23 cellular contexts compared by ENCODE assay signal in the genomic region with DNA sequence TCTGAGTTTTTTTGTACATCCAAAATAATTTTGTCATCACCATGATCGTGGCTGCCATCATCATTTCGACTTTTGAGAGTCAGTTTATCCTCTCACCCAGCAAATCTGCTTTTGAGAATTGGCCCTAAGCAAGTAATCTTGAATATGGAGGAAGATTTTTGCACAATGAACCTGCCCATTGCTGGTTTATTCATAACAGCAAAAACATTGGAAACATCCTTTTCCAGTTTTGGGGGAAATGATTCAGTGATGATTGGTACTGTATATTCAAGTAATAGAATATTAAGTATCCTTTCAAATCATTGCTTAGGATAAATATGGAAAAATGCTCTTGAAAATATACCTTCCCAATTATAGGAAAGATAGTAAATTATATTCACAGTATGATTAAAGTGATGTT.
"Had no signal": no experiment of that assay in that cellular context is flagged by ENCODE, and none has a peak within 500 bp of the region (broad histone marks: within the 10 kb centered on the region; RNA-seq: fewer than 3 reads in every experiment).

No MANE protein-coding gene starts in this region.

- H3K9me3 Mint-ChIP-seq: activated T-cell treated with anti-CD3 and anti-CD28 coated beads, Interleukin-2, amount 50 U/mL, for 4 hours; dendritic cell treated with granulocyte-macrophage colony-stimulating factor and Interleukin-4, amounts not matched to agents 40 ng/mL and 50 ng/mL, for 4 days; naive thymus-derived CD8-positive, alpha-beta T cell; T-helper 2 cell treated with Interferon-gamma antibody and Interleukin-4, amounts not matched to agents 5 μg/mL and 100 μg/mL, for 36 hours had no signal

- H3K4me1 ChIP-seq: left ventricle myocardium inferior had no signal

- H3K27me3 Mint-ChIP-seq: activated naive CD8-positive, alpha-beta T cell treated with anti-CD3 and anti-CD28 coated beads, Interleukin-2, amount 10 ng/mL, durations not matched to agents 7 days and 5 days; dendritic cell treated with granulocyte-macrophage colony-stimulating factor and Interleukin-4, amounts not matched to agents 40 ng/mL and 50 ng/mL, for 4 days; naive thymus-derived CD8-positive, alpha-beta T cell; progenitor cell of endocrine pancreas; type B pancreatic cell had no signal

- ATAC-seq: activated T-cell treated with anti-CD3 and anti-CD28 coated beads, Interleukin-2, amount 50 U/mL, for 4 hours; naive thymus-derived CD8-positive, alpha-beta T cell had no signal

- H3K4me3 Mint-ChIP-seq: activated naive CD8-positive, alpha-beta T cell treated with anti-CD3 and anti-CD28 coated beads, Interleukin-2, amount 10 ng/mL, durations not matched to agents 7 days and 5 days; activated T-cell treated with anti-CD3 and anti-CD28 coated beads, Interleukin-2, amount 50 U/mL, for 4 hours; dendritic cell treated with granulocyte-macrophage colony-stimulating factor and Interleukin-4, amounts not matched to agents 40 ng/mL and 50 ng/mL, for 4 days; neural progenitor cell; T-helper 2 cell treated with Interferon-gamma antibody and Interleukin-4, amounts not matched to agents 5 μg/mL and 100 μg/mL, for 36 hours; type B pancreatic cell had no signal

- H3K36me3 ChIP-seq: left ventricle myocardium inferior, neural progenitor cell, spleen, thoracic aorta, vagina had no signal

- H3K9me3 ChIP-seq: left ventricle myocardium inferior, spleen, thoracic aorta, vagina had no signal

- H3K27ac Mint-ChIP-seq: activated naive CD8-positive, alpha-beta T cell treated with anti-CD3 and anti-CD28 coated beads, Interleukin-2, amount 10 ng/mL, durations not matched to agents 7 days and 5 days; dendritic cell treated with granulocyte-macrophage colony-stimulating factor and Interleukin-4, amounts not matched to agents 40 ng/mL and 50 ng/mL, for 4 days; neural progenitor cell; progenitor cell of endocrine pancreas; T-helper 2 cell treated with Interferon-gamma antibody and Interleukin-4, amounts not matched to agents 5 μg/mL and 100 μg/mL, for 36 hours; type B pancreatic cell had no signal

- H3K9ac ChIP-seq: neural progenitor cell had no signal

- H3K4me3 ChIP-seq: left ventricle myocardium inferior, neural progenitor cell, spleen, thoracic aorta, vagina had no signal

- H3K27me3 ChIP-seq: spleen, vagina had no signal

- H3K36me3 Mint-ChIP-seq: type B pancreatic cell had no signal

- H3K27ac ChIP-seq: left ventricle myocardium inferior, neural progenitor cell, spleen, thoracic aorta, vagina, VCaP had no signal

- DNase-seq: activated CD4-positive, CD25-positive, alpha-beta regulatory T cell treated with anti-CD3 and anti-CD28 coated beads, Interleukin-2, amount 50 U/mL, for 72 hours; activated CD8-positive, alpha-beta memory T cell treated with anti-CD3 and anti-CD28 coated beads, Interleukin-2, amount 50 U/mL, for 48 hours; activated naive CD4-positive, alpha-beta T cell treated with Interleukin-2 at 50 U/mL for 16 hours; activated naive CD8-positive, alpha-beta T cell treated with anti-CD3 and anti-CD28 coated beads, Interleukin-2, amount 10 ng/mL, durations not matched to agents 7 days and 5 days; activated T-cell treated with anti-CD3 and anti-CD28 coated beads, Interleukin-2, amount 50 U/mL, for 4 hours; amygdala; effector CD4-positive, alpha-beta T cell; glutamatergic neuron; hypothalamus; left ventricle myocardium inferior; naive thymus-derived CD8-positive, alpha-beta T cell; retina; spleen; stimulated activated CD4-positive, alpha-beta T cell treated with anti-CD3 and anti-CD28 coated beads, Interleukin-4, amount 100 ng/mL, for 1 hour; stimulated activated naive CD4-positive, alpha-beta T cell had no signal

- H2AFZ ChIP-seq: neural progenitor cell had no signal
